Comparison of ENCODE assay signal across 19 cellular contexts in genomic region chr4:76751612-76752343, GRCh38.
DNase-seq lines count a peak whose midpoint lies in the region; ATAC-seq, FAIRE-seq and TF ChIP-seq lines count a peak whose summit lies in the region.
"Had no signal": no experiment of that assay in that cellular context is flagged by ENCODE, and none has a peak within 500 bp of the region (broad histone marks: within the 10 kb centered on the region; RNA-seq: fewer than 3 reads in every experiment).

No MANE protein-coding gene starts in this region.

- H3K27ac ChIP-seq in K562 (ENCODE audit: extremely low read depth, low read depth, low read length) (no peak overlapping the region), mesenchymal stem cell (ENCODE audit: low read length, poor library complexity, severe bottlenecking) (peak overlapping the region; percentile 15), smooth muscle cell (ENCODE audit: low read depth) (peak overlapping the region; percentile 96)
- H3K27ac ChIP-seq: Peyer's patch had no signal

- H3K4me3 ChIP-seq in K562 (no peak overlapping the region), mesenchymal stem cell (ENCODE audit: insufficient read depth in 1 of 2, low read depth in 1 of 2, low read length in 2 of 2) (no peak overlapping the region), smooth muscle cell (no peak overlapping the region)
- H3K4me3 ChIP-seq: Peyer's patch, SJCRH30 had no signal

- H3K14ac ChIP-seq in mesenchymal stem cell (ENCODE audit: low read length in 2 of 2): no peak overlapping the region

- peaks cover 5% of the 10 kb centered on the region for H3K9me3 Mint-ChIP-seq in HFFc6

- no peak overlapping the region for H3K18ac ChIP-seq in mesenchymal stem cell (ENCODE audit: low read depth in 1 of 2, low read length in 2 of 2)

- ATAC-seq in K562 (no peak), GM19397 (IDR thresholded peaks at IDR 0.05; ENCODE audit: unreplicated experiment) (no peak)

- H4K8ac ChIP-seq in mesenchymal stem cell (ENCODE audit: low read length): no peak overlapping the region

- no TSS peak for BruUV-seq in K562 (replicated peaks; lab: Mats Ljungman, UMichigan)

- POLR2A ChIA-PET in K562 (lab: Yijun Ruan, JAX): no interaction called here

- H3K23ac ChIP-seq in mesenchymal stem cell (ENCODE audit: low read length in 2 of 2): no peak overlapping the region

- H2AK5ac ChIP-seq in mesenchymal stem cell (ENCODE audit: low read length, severe bottlenecking): peak overlapping the region; percentile 83

- H3K36me3 ChIP-seq in K562 (ENCODE audit: control insufficient read depth, insufficient read depth, low read length) (no peaks in the 10 kb centered on the region), mesenchymal stem cell (ENCODE audit: control insufficient read depth in 1 of 2, insufficient read depth in 2 of 2, low read depth in 1 of 2, low read length in 2 of 2) (peaks cover 0 to 7% of the 10 kb centered on the region in 2 experiments), smooth muscle cell (ENCODE audit: low read depth) (no peaks in the 10 kb centered on the region)

- H3K4me3 Mint-ChIP-seq in HFFc6: peak overlapping the region; percentile 80; the same call in 1 of the 2 replicates

- in situ Hi-C loops in K562 (cut with MboI): loop anchor here (10.0 kb wide), 1 partner anchor 317 kb away; the partner anchor contains the start of gene SHROOM3

- peaks cover 8% of the 10 kb centered on the region for H3K27me3 Mint-ChIP-seq in HFFc6 (ENCODE audit: insufficient read depth)

- H3K27me3 ChIP-seq in K562 (ENCODE audit: control insufficient read depth in 2 of 2, insufficient read depth in 2 of 2, low read length in 2 of 2) (peaks cover 3 to 21% of the 10 kb centered on the region in 2 experiments; a peak in 3 of 5 replicates), mesenchymal stem cell (ENCODE audit: control insufficient read depth in 1 of 2, insufficient read depth in 1 of 2, low read length in 2 of 2) (no peaks in the 10 kb centered on the region), smooth muscle cell (ENCODE audit: low read depth) (no peaks in the 10 kb centered on the region)
- H3K27me3 ChIP-seq: Peyer's patch, SJCRH30 had no signal

- no peak overlapping the region for H3K4ac ChIP-seq in mesenchymal stem cell (ENCODE audit: low read depth in 1 of 2, low read length in 2 of 2)

- no peak overlapping the region for H4K91ac ChIP-seq in mesenchymal stem cell (ENCODE audit: low read length)

- H3K4me1 ChIP-seq in K562 (replicated peaks in 1 of 2; ENCODE audit: control insufficient read depth in 2 of 2, insufficient read depth in 2 of 2, low read length in 2 of 2): no peaks in the 10 kb centered on the region
- peaks cover 16% of the 10 kb centered on the region for H3K4me1 ChIP-seq in mesenchymal stem cell (ENCODE audit: control insufficient read depth, insufficient read depth, low read depth, low read length)
- H3K4me1 ChIP-seq in smooth muscle cell (ENCODE audit: low read depth): no peaks in the 10 kb centered on the region

- FAIRE-seq in K562 (lab: Jason Lieb, UNC): no peak
- FAIRE-seq: A204.1, D721Med, GM19239 had no signal

- H3K9me1 ChIP-seq in K562 (ENCODE audit: control insufficient read depth, insufficient read depth, low read length): no peaks in the 10 kb centered on the region

- no peak overlapping the region for H2BK5ac ChIP-seq in mesenchymal stem cell (ENCODE audit: low read depth, low read length, poor library complexity, severe bottlenecking)

- no peaks in the 10 kb centered on the region for H3K79me2 ChIP-seq in K562 (ENCODE audit: control insufficient read depth, insufficient read depth, low read length)
- peaks cover 20% of the 10 kb centered on the region for H3K79me2 ChIP-seq in smooth muscle cell (ENCODE audit: low read depth)

- intact Hi-C loops in K562 (cut with micrococcal nuclease): no loop called here

- H3K9me3 ChIP-seq in K562 (replicated peaks; ENCODE audit: control insufficient read depth, insufficient read depth, low read depth, low read length): no peaks in the 10 kb centered on the region
- no peaks in the 10 kb centered on the region for H3K9me3 ChIP-seq in mesenchymal stem cell (ENCODE audit: control insufficient read depth, low read length)
- H3K9me3 ChIP-seq in smooth muscle cell (replicated peaks; ENCODE audit: low read depth): no peaks in the 10 kb centered on the region
- H3K9me3 ChIP-seq: Peyer's patch had no signal

- no peak overlapping the region for H3K9ac ChIP-seq in K562 (ENCODE audit: insufficient read depth in 1 of 2, low read depth in 2 of 2, low read length in 2 of 2)
- H3K9ac ChIP-seq in mesenchymal stem cell (ENCODE audit: low read length): no peak overlapping the region
- H3K9ac ChIP-seq in smooth muscle cell (ENCODE audit: low read depth): peak overlapping the region; percentile 59

- no peak for TF ChIP-seq EP300 in K562 (IDR thresholded peaks at IDR 0.05; ENCODE audit: low read length)

- peaks cover 71% of the 10 kb centered on the region for H3K36me3 Mint-ChIP-seq in HFFc6 (ENCODE audit: low read depth)

- peaks cover 27% of the 10 kb centered on the region for H3F3A ChIP-seq in smooth muscle cell (ENCODE audit: low read depth)

- peak overlapping the region in 1 of 2 experiments; percentile 24 for H2BK12ac ChIP-seq in mesenchymal stem cell (ENCODE audit: low read length in 2 of 2)

- H3K4me1 Mint-ChIP-seq in HFFc6 (ENCODE audit: low read depth): peaks cover 100% of the 10 kb centered on the region

- CTCF ChIA-PET in K562 (lab: Yijun Ruan, JAX; ENCODE audit: low intra/inter-chr PET ratio): no interaction called here

- TF ChIP-seq CTCF in HFFc6 (IDR thresholded peaks at IDR 0.05): no peak
- no peak for TF ChIP-seq CTCF in K562 (IDR thresholded peaks at IDR 0.05 in 2 of 3, conservative IDR thresholded peaks at IDR 0.05 in 1 of 3; ENCODE audit: insufficient read depth in 2 of 3, low read depth in 1 of 3, low read length in 3 of 3)
- no peak for TF ChIP-seq CTCF in smooth muscle cell (IDR thresholded peaks at IDR 0.05; ENCODE audit: borderline replicate concordance, insufficient read depth, poor library complexity, severe bottlenecking)

- peak overlapping the region; percentile 93 for H3K27ac Mint-ChIP-seq in HFFc6

- no peak for DNase-seq in HFFc6
- no peak for DNase-seq in K562 (ENCODE audit: extremely low read depth in 1 of 4, low spot score in 3 of 4)
- no peak for DNase-seq in mesenchymal stem cell
- DNase-seq in smooth muscle cell (lab: John Stamatoyannopoulos, UW; ENCODE audit: unreplicated experiment): no peak
- no peak for DNase-seq in GF-D8 (lab: John Stamatoyannopoulos, UW)
- no peak for DNase-seq in activated naive CD4-positive, alpha-beta T cell (lab: John Stamatoyannopoulos, UW)
- no peak for DNase-seq in T-helper 1 cell
- DNase-seq: DMS53, KBM-7, NCI-H1092 treated with DMSO at 0.1 percent for 48 hours, NCI-H1436 treated with DMSO at 0.1 percent for 48 hours, NCI-H1930, NCI-H748 treated with DMSO at 0.1 percent for 48 hours, Peyer's patch, SJCRH30 had no signal

- H3K4me2 ChIP-seq in K562 (ENCODE audit: insufficient read depth, low read length) (no peak overlapping the region), mesenchymal stem cell (ENCODE audit: low read length, poor library complexity, severe bottlenecking) (no peak overlapping the region), smooth muscle cell (peak overlapping the region; percentile 81)

- WGBS in K562 (ENCODE audit: insufficient coverage, low coverage, missing lambda C conversion rate): 0% methylated on average over 3 of the region's 3 CpGs
- WGBS in mesenchymal stem cell: no CpG with 5 or more reads among the region's 3 CpGs
- 97% methylated on average over 3 of the region's 3 CpGs for WGBS in smooth muscle cell (ENCODE audit: low lambda C conversion rate)

- no peak for TF ChIP-seq POLR2A in K562 (conservative IDR thresholded peaks at IDR 0.05)

- H2AFZ ChIP-seq in K562 (ENCODE audit: low read depth, low read length) (no peak overlapping the region), mesenchymal stem cell (ENCODE audit: low read depth, low read length) (no peak overlapping the region), smooth muscle cell (ENCODE audit: low read depth) (no peak overlapping the region)

- H3K79me1 ChIP-seq in mesenchymal stem cell (replicated peaks; ENCODE audit: low read length, poor library complexity, severe bottlenecking): peaks cover 8% of the 10 kb centered on the region

- H4K20me1 ChIP-seq in K562 (replicated peaks; ENCODE audit: control insufficient read depth, insufficient read depth, low read length): no peaks in the 10 kb centered on the region
- H4K20me1 ChIP-seq in smooth muscle cell (ENCODE audit: low read depth): no peaks in the 10 kb centered on the region

- no peak overlapping the region for H2BK120ac ChIP-seq in mesenchymal stem cell (ENCODE audit: low read depth, low read length)

- no peak overlapping the region for H2BK15ac ChIP-seq in mesenchymal stem cell (ENCODE audit: low read depth, poor library complexity, severe bottlenecking)

- no peak for TF ChIP-seq RAD21 in K562 (CRISPR knock-in tag; conservative IDR thresholded peaks at IDR 0.05 in 1 of 2, IDR thresholded peaks at IDR 0.05 in 1 of 2)

TF ChIP-seq in K562, 482 proteins besides CTCF, POLR2A, EP300 and RAD21:
- no peak for TF ChIP-seq ZNF184 (CRISPR knock-in tag; IDR thresholded peaks at IDR 0.05)
- TF ChIP-seq ZNF146 (CRISPR knock-in tag; IDR thresholded peaks at IDR 0.05; ENCODE audit: unreplicated experiment): peak; percentile 10
- TF ChIP-seq, protein P1, sequence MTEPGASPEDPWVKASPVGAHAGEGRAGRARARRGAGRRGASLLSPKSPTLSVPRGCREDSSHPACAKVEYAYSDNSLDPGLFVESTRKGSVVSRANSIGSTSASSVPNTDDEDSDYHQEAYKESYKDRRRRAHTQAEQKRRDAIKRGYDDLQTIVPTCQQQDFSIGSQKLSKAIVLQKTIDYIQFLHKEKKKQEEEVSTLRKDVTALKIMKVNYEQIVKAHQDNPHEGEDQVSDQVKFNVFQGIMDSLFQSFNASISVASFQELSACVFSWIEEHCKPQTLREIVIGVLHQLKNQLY (CRISPR knock-in tag; conservative IDR thresholded peaks at IDR 0.05): no peak
- no peak for TF ChIP-seq CBFB (CRISPR knock-in tag; IDR thresholded peaks at IDR 0.05)
